Comparison of ENCODE assay signal across 27 cellular contexts in the genomic region with DNA sequence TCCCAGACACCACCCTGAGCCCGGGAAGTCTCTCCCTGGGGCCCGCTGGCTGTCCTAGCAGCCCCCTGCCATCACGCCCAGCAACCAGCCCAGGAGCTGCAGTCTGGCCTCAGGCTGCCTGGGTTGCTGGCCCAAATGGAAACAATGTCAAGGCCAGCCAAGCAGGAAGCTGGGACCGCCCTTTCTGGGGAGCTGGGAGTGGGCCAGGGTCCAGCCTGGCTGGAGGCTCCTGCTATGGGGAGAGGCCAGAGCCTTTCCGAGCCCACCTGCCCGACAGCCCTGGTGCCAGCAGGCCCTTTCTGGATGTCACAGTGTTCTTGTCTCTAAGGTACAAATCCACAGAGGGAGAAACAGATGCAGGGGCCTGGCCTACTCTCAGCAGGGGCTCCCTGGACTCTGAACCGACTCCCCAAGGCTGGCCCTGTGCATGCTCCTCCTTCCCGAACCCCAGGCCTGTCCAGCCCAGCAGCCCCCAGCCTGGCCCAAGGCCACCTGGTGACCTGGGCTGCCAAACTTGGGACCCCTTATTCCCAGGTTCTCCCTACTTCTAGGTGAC. TPM values are rescaled to one million over a fixed set of nuclear protein-coding genes. Genes with fewer than 3 reads are reported as not detected.
DNase-seq lines count a peak whose midpoint lies in the region; ATAC-seq, FAIRE-seq and TF ChIP-seq lines count a peak whose summit lies in the region.
"Had no signal": no experiment of that assay in that cellular context is flagged by ENCODE, and none has a peak within 500 bp of the region (broad histone marks: within the 10 kb centered on the region; RNA-seq: fewer than 3 reads in every experiment).

No MANE protein-coding gene starts in this region.

- H2AFZ ChIP-seq in HepG2 (ENCODE audit: low read length) (no peak overlapping the region), neural progenitor cell (replicated peaks) (no peak overlapping the region)
- H2AFZ ChIP-seq: PC-9 had no signal

- CTCF ChIA-PET in activated CD8-positive, alpha-beta memory T cell treated with anti-CD3 and anti-CD28 coated beads, Interleukin-2, amount 10 ng/mL, durations not matched to agents 7 days and 5 days (lab: Charles Lee): no interaction called here
- CTCF ChIA-PET in HepG2 (lab: Yijun Ruan, JAX; ENCODE audit: low intra/inter-chr PET ratio, low total read pairs): no interaction called here
- CTCF ChIA-PET in CD4-positive, alpha-beta memory T cell (lab: Charles Lee; ENCODE audit: partially characterized antibody): no interaction called here

- no peak for FAIRE-seq in HepG2 (lab: Jason Lieb, UNC)

- peaks cover 14% of the 10 kb centered on the region for H3K27me3 Mint-ChIP-seq in activated CD8-positive, alpha-beta memory T cell treated with anti-CD3 and anti-CD28 coated beads, Interleukin-2, amount 10 ng/mL, durations not matched to agents 7 days and 5 days
- peaks cover 35% of the 10 kb centered on the region for H3K27me3 Mint-ChIP-seq in neural progenitor cell (ENCODE audit: insufficient read depth, low read depth)
- peaks cover 4 to 13% of the 10 kb centered on the region in 2 donors for H3K27me3 Mint-ChIP-seq in CD4-positive, alpha-beta memory T cell

- no peak overlapping the region for H3K27ac ChIP-seq in HepG2 (ENCODE audit: extremely low read length, insufficient read depth, low read length)
- no peak overlapping the region for H3K27ac ChIP-seq in testis
- H3K27ac ChIP-seq in neural progenitor cell: no peak overlapping the region
- H3K27ac ChIP-seq in CD4-positive, alpha-beta memory T cell (ENCODE audit: low read depth, low read length): no peak overlapping the region
- H3K27ac ChIP-seq: HL-60, PC-9, RWPE1 had no signal

- H3K4me2 ChIP-seq in HepG2 (ENCODE audit: low read depth, low read length) (peak overlapping the region; percentile 25), neural progenitor cell (no peak overlapping the region)
- H3K4me2 ChIP-seq: PC-9, SK-N-SH had no signal

- no peak for TF ChIP-seq EP300 in HepG2 (IDR thresholded peaks at IDR 0.05; ENCODE audit: low read depth in 2 of 2, low read length in 2 of 2)
- TF ChIP-seq EP300 in HepG2 (CRISPR knock-in tag; IDR thresholded peaks at IDR 0.05; ENCODE audit: borderline replicate concordance): no peak

- WGBS in HepG2 (ENCODE audit: low lambda C conversion rate): no CpG with 5 or more reads among the region's 8 CpGs
- WGBS in testis, 2 donors: 32 to 54% methylated on average over 4 to 8 of the region's 8 CpGs

- POLR2A ChIA-PET in HepG2 (lab: Yijun Ruan, JAX): interaction anchor here (2.0 kb wide), 1 partner anchor 49 kb away, joined by 11 read pairs; a partner anchor contains a TSS
- POLR2A ChIA-PET in CD4-positive, alpha-beta memory T cell (lab: Charles Lee; ENCODE audit: partially characterized antibody): no interaction called here

- H3K4me3 ChIP-seq in HepG2 (replicated peaks in 1 of 3; ENCODE audit: insufficient read depth in 1 of 3, low read depth in 2 of 3, low read length in 3 of 3): peak overlapping the region in 1 of 3 experiments; percentile 21; a peak in 1 of 6 replicates
- H3K4me3 ChIP-seq in testis: no peak overlapping the region
- H3K4me3 ChIP-seq in neural progenitor cell: no peak overlapping the region
- H3K4me3 ChIP-seq in CD4-positive, alpha-beta memory T cell (ENCODE audit: low read length in 2 of 2): no peak overlapping the region
- H3K4me3 ChIP-seq: PC-9 had no signal

- H3K9ac ChIP-seq in HepG2 (ENCODE audit: insufficient read depth, low read depth, low read length): no peak overlapping the region
- H3K9ac ChIP-seq in neural progenitor cell: no peak overlapping the region
- H3K9ac ChIP-seq: SK-N-SH had no signal

- peaks cover 21% of the 10 kb centered on the region for H3F3A ChIP-seq in neural progenitor cell (ENCODE audit: low read depth)

- peaks cover 16% of the 10 kb centered on the region for H3K9me3 Mint-ChIP-seq in activated CD8-positive, alpha-beta memory T cell treated with anti-CD3 and anti-CD28 coated beads, Interleukin-2, amount 10 ng/mL, durations not matched to agents 7 days and 5 days (ENCODE audit: low read depth)
- H3K9me3 Mint-ChIP-seq in neural progenitor cell: peaks cover 13% of the 10 kb centered on the region
- H3K9me3 Mint-ChIP-seq in CD4-positive, alpha-beta memory T cell: peaks cover 0 to 5% (median 2%) of the 10 kb centered on the region in 8 donors
- H3K9me3 Mint-ChIP-seq: CD8-positive, alpha-beta memory T cell had no signal

- peaks cover 6 to 21% of the 10 kb centered on the region in 2 experiments; a peak in 4 of 5 replicates for H3K27me3 ChIP-seq in HepG2 (ENCODE audit: control insufficient read depth in 1 of 2, insufficient read depth in 2 of 2, low read length in 2 of 2)
- no peaks in the 10 kb centered on the region for H3K27me3 ChIP-seq in testis
- H3K27me3 ChIP-seq in neural progenitor cell: peaks cover 57% of the 10 kb centered on the region
- no peaks in the 10 kb centered on the region for H3K27me3 ChIP-seq in CD4-positive, alpha-beta memory T cell (ENCODE audit: insufficient read depth, low read length)

- intact Hi-C loops in HepG2 (cut with micrococcal nuclease; ENCODE audit: unreplicated experiment) (loop anchor here (5.0 to 10.0 kb wide), 2 partner anchors 49 to 77 kb away; a partner anchor contains a TSS), testis (cut with DNase I; ENCODE audit: low total_unique reads) (no loop called here)
- intact Hi-C loops in CD4-positive, alpha-beta memory T cell (cut with micrococcal nuclease): no loop called here

- no peak overlapping the region for H3K4me3 Mint-ChIP-seq in activated CD8-positive, alpha-beta memory T cell treated with anti-CD3 and anti-CD28 coated beads, Interleukin-2, amount 10 ng/mL, durations not matched to agents 7 days and 5 days
- H3K4me3 Mint-ChIP-seq in neural progenitor cell: no peak overlapping the region
- no peak overlapping the region for H3K4me3 Mint-ChIP-seq in CD4-positive, alpha-beta memory T cell
- H3K4me3 Mint-ChIP-seq: CD8-positive, alpha-beta memory T cell; H9; HFFc6 had no signal

- H3K4me1 Mint-ChIP-seq in activated CD8-positive, alpha-beta memory T cell treated with anti-CD3 and anti-CD28 coated beads, Interleukin-2, amount 10 ng/mL, durations not matched to agents 7 days and 5 days: no peaks in the 10 kb centered on the region
- peaks cover 14% of the 10 kb centered on the region for H3K4me1 Mint-ChIP-seq in neural progenitor cell
- H3K4me1 Mint-ChIP-seq in CD4-positive, alpha-beta memory T cell: peaks cover 0 to 13% (median 5%) of the 10 kb centered on the region in 4 donors

- H3K79me2 ChIP-seq in HepG2 (ENCODE audit: insufficient read depth, low read length) (no peaks in the 10 kb centered on the region), neural progenitor cell (ENCODE audit: low read depth) (no peaks in the 10 kb centered on the region)

- in situ Hi-C loops in GM13976 (cut with MboI; ENCODE audit: low sequenced_read_pairs, unreplicated experiment): no loop called here
- in situ Hi-C loops in HepG2 (cut with HindIII; ENCODE audit: extremely low pct_ligation_motif_present, low pct_unique_long_range_greater_than_20kb): no loop called here

- no peak for ATAC-seq in activated CD8-positive, alpha-beta memory T cell treated with anti-CD3 and anti-CD28 coated beads, Interleukin-2, amount 10 ng/mL, durations not matched to agents 7 days and 5 days
- peak; percentile 28 for ATAC-seq in HepG2
- no peak for ATAC-seq in HG03025 (IDR thresholded peaks at IDR 0.05; ENCODE audit: low FRiP score, unreplicated experiment)

- H3K4me1 ChIP-seq in HepG2 (ENCODE audit: insufficient read depth, low read length) (peaks cover 40% of the 10 kb centered on the region), testis (peaks cover 15% of the 10 kb centered on the region), neural progenitor cell (peaks cover 3% of the 10 kb centered on the region)
- H3K4me1 ChIP-seq in CD4-positive, alpha-beta memory T cell (ENCODE audit: insufficient read depth, low read length): no peaks in the 10 kb centered on the region

- H3K36me3 ChIP-seq in HepG2 (replicated peaks in 1 of 2; ENCODE audit: control insufficient read depth in 1 of 2, insufficient read depth in 2 of 2, low read length in 2 of 2) (no peaks in the 10 kb centered on the region), testis (ENCODE audit: low read depth, missing control alignments) (no peaks in the 10 kb centered on the region), neural progenitor cell (no peaks in the 10 kb centered on the region)
- no peaks in the 10 kb centered on the region for H3K36me3 ChIP-seq in CD4-positive, alpha-beta memory T cell (ENCODE audit: insufficient read depth, low read length)

- peaks cover 5% of the 10 kb centered on the region for H3K36me3 Mint-ChIP-seq in activated CD8-positive, alpha-beta memory T cell treated with anti-CD3 and anti-CD28 coated beads, Interleukin-2, amount 10 ng/mL, durations not matched to agents 7 days and 5 days
- peaks cover 6% of the 10 kb centered on the region for H3K36me3 Mint-ChIP-seq in neural progenitor cell
- H3K36me3 Mint-ChIP-seq in CD4-positive, alpha-beta memory T cell: no peaks in the 10 kb centered on the region
- H3K36me3 Mint-ChIP-seq: CD8-positive, alpha-beta memory T cell had no signal

- 0 out of 2 replicates have a peak, but pooled peaks cover 2% of the 10 kb centered on the region for H4K20me1 ChIP-seq in HepG2 (ENCODE audit: insufficient read depth, low read length)
- H4K20me1 ChIP-seq in neural progenitor cell (ENCODE audit: low read depth): no peaks in the 10 kb centered on the region

- DNase-seq in activated CD8-positive, alpha-beta memory T cell treated with anti-CD3 and anti-CD28 coated beads for 24 hours: peak; percentile 49
- DNase-seq in activated CD8-positive, alpha-beta memory T cell treated with anti-CD3 and anti-CD28 coated beads, Interleukin-2, amount 10 ng/mL, durations not matched to agents 7 days and 5 days: no peak
- DNase-seq in GM13976 (ENCODE audit: low spot score): peak; percentile 32
- no peak for DNase-seq in HepG2 (ENCODE audit: low spot score)
- peak; percentile 54 for DNase-seq in testis
- no peak for DNase-seq in neural progenitor cell (ENCODE audit: low spot score)
- no peak for DNase-seq in CD4-positive, alpha-beta memory T cell
- DNase-seq: AML-193; Calu3; CD8-positive, alpha-beta memory T cell; GDM1; H9; HFFc6; KG1; NCI-H1092 treated with DMSO at 0.1 percent for 48 hours; NCI-H1436 treated with DMSO at 0.1 percent for 48 hours; NCI-H2029; NCI-H2227 treated with DMSO at 0.1 percent for 48 hours; NCI-H510A treated with DMSO at 0.1 percent for 48 hours; NCI-H748 treated with DMSO at 0.1 percent for 48 hours; PC-9; SIG-M5; SK-N-SH had no signal

- H3K9me3 ChIP-seq in HepG2 (ENCODE audit: low read length): peaks cover 7% of the 10 kb centered on the region; the same call in 1 of the 2 replicates
- no peaks in the 10 kb centered on the region for H3K9me3 ChIP-seq in testis
- no peaks in the 10 kb centered on the region for H3K9me3 ChIP-seq in neural progenitor cell (ENCODE audit: low read depth)
- no peaks in the 10 kb centered on the region for H3K9me3 ChIP-seq in CD4-positive, alpha-beta memory T cell (ENCODE audit: control insufficient read depth in 1 of 2, low read length in 2 of 2)
- H3K9me3 ChIP-seq: SK-N-SH had no signal

- no peak for TF ChIP-seq RAD21 in HepG2 (CRISPR knock-in tag; IDR thresholded peaks at IDR 0.05)

- no peak overlapping the region for H3K27ac Mint-ChIP-seq in activated CD8-positive, alpha-beta memory T cell treated with anti-CD3 and anti-CD28 coated beads, Interleukin-2, amount 10 ng/mL, durations not matched to agents 7 days and 5 days
- no peak overlapping the region for H3K27ac Mint-ChIP-seq in neural progenitor cell
- H3K27ac Mint-ChIP-seq in CD4-positive, alpha-beta memory T cell: no peak overlapping the region
- H3K27ac Mint-ChIP-seq: H9, HFFc6 had no signal

- no TSS peak for BruUV-seq in HepG2 (replicated peaks; lab: Mats Ljungman, UMichigan)

- TF ChIP-seq CTCF in GM13976 (IDR thresholded peaks at IDR 0.05; ENCODE audit: borderline replicate concordance, control extremely low read depth, extremely low read depth, insufficient read depth, missing control alignments) (no peak), HepG2 (CRISPR knock-in tag; IDR thresholded peaks at IDR 0.05) (no peak), testis (IDR thresholded peaks at IDR 0.05) (no peak), neural progenitor cell (IDR thresholded peaks at IDR 0.05) (no peak)

- TF ChIP-seq POLR2A in HepG2 (IDR thresholded peaks at IDR 0.05; ENCODE audit: insufficient read depth in 1 of 2, low read depth in 2 of 2, low read length in 2 of 2) (no peak), testis (IDR thresholded peaks at IDR 0.05) (no peak)

RNA-seq across cellular contexts. Expression of a gene that starts 1.2 kb away (rescaled TPM):
- total RNA-seq in activated CD8-positive, alpha-beta memory T cell treated with anti-CD3 and anti-CD28 coated beads, Interleukin-2, amount 10 ng/mL, durations not matched to agents 7 days and 5 days: under 1 TPM in 1 of 2 experiments, not detected in 1; 0.58 TPM
- total RNA-seq in HepG2 (2016; rRNA removed; fragmentation: Illumina TruSeq; extraction: Trizol) (not detected in 2 replicates), testis (10 to 100 TPM; 17.2 to 18.8 TPM), neural progenitor cell (ENCODE audit: low replicate concordance) (0.19 and 0.31 TPM in 2 replicates)
- not detected in 2 replicates for total RNA-seq in HepG2 (2016; cell fraction: cytosol; rRNA removed; fragmentation: Illumina TruSeq; extraction: Trizol; ENCODE audit: low read depth)
- total RNA-seq in HepG2 (2016; cell fraction: insoluble cytoplasmic fraction; rRNA removed; fragmentation: Illumina TruSeq; extraction: Trizol): not detected in 2 replicates
- not detected in 2 replicates for total RNA-seq in HepG2 (2016; cell fraction: membrane; rRNA removed; fragmentation: Illumina TruSeq; extraction: Trizol)
- total RNA-seq in HepG2 (2016; cell fraction: nucleus; rRNA removed; fragmentation: Illumina TruSeq; extraction: Trizol): not detected in 2 replicates
- polyA plus RNA-seq in HepG2 (2011; rRNA removed) (0.48 and 1.6 TPM in 2 replicates), testis (ENCODE audit: insufficient read depth, low read depth, low replicate concordance) (36.4 TPM)
- polyA plus RNA-seq in HepG2 (2011; cell fraction: cytosol; rRNA removed): 0.54 and 0.78 TPM in 2 replicates
- 3.3 and 4.7 TPM in 2 replicates for polyA plus RNA-seq in HepG2 (2011; cell fraction: nucleus; rRNA removed)
- 0.37 and 0.43 TPM in 2 replicates for polyA plus RNA-seq in HepG2 (2012)
- polyA plus RNA-seq in HepG2 (2016; cell fraction: cytosol; fragmentation: Illumina TruSeq; extraction: Trizol; ENCODE audit: low read depth): not detected in 2 replicates
- polyA plus RNA-seq in HepG2 (2016; cell fraction: insoluble cytoplasmic fraction; fragmentation: Illumina TruSeq; extraction: Trizol; ENCODE audit: low read depth): not detected in 2 replicates
- not detected in 2 replicates for polyA plus RNA-seq in HepG2 (2016; cell fraction: membrane; fragmentation: Illumina TruSeq; extraction: Trizol; ENCODE audit: low read depth)
- not detected in 2 replicates for polyA plus RNA-seq in HepG2 (2016; cell fraction: nucleus; fragmentation: Illumina TruSeq; extraction: Trizol; ENCODE audit: insufficient read depth, low read depth)
- 0.72 TPM in 1 of 2 replicates, not detected in the other for polyA minus RNA-seq in HepG2 (2011; rRNA and poly(A)+ RNA removed; ENCODE audit: low replicate concordance)
- 1.3 TPM in 1 of 2 replicates, not detected in the other for polyA minus RNA-seq in HepG2 (2011; cell fraction: cytosol; rRNA and poly(A)+ RNA removed)
- polyA minus RNA-seq in HepG2 (2011; cell fraction: nucleus; rRNA and poly(A)+ RNA removed): 0.39 and 0.62 TPM in 2 replicates
- under 1 TPM; 0.67 to 0.90 TPM for total RNA-seq in CD4-positive, alpha-beta memory T cell
- polyA plus RNA-seq in CD4-positive, alpha-beta memory T cell: 1 to 10 TPM; 5.5 to 8.1 TPM
- total RNA-seq: A172, HFFc6 had no signal

RNA-seq across cellular contexts. Expression of a gene that starts 47.4 kb away (rescaled TPM):
- total RNA-seq in activated CD8-positive, alpha-beta memory T cell treated with anti-CD3 and anti-CD28 coated beads, Interleukin-2, amount 10 ng/mL, durations not matched to agents 7 days and 5 days: 10 to 100 TPM; 22.4 to 26.2 TPM
- total RNA-seq in HepG2 (2016; rRNA removed; fragmentation: Illumina TruSeq; extraction: Trizol): 14.1 and 16.8 TPM in 2 replicates
- total RNA-seq in HepG2 (2016; cell fraction: cytosol; rRNA removed; fragmentation: Illumina TruSeq; extraction: Trizol; ENCODE audit: low read depth): 3.3 and 4.6 TPM in 2 replicates
- 14.4 and 15.6 TPM in 2 replicates for total RNA-seq in HepG2 (2016; cell fraction: insoluble cytoplasmic fraction; rRNA removed; fragmentation: Illumina TruSeq; extraction: Trizol)
- 9.8 and 9.9 TPM in 2 replicates for total RNA-seq in HepG2 (2016; cell fraction: membrane; rRNA removed; fragmentation: Illumina TruSeq; extraction: Trizol)
- total RNA-seq in HepG2 (2016; cell fraction: nucleus; rRNA removed; fragmentation: Illumina TruSeq; extraction: Trizol): 8.9 and 10.7 TPM in 2 replicates
- polyA plus RNA-seq in HepG2 (2011; rRNA removed): 22.1 and 29.5 TPM in 2 replicates
- 24.7 and 29.1 TPM in 2 replicates for polyA plus RNA-seq in HepG2 (2011; cell fraction: cytosol; rRNA removed)
- 72.9 and 75.2 TPM in 2 replicates for polyA plus RNA-seq in HepG2 (2011; cell fraction: nucleus; rRNA removed)
- 22.4 and 26.9 TPM in 2 replicates for polyA plus RNA-seq in HepG2 (2012)
- polyA plus RNA-seq in HepG2 (2016; cell fraction: cytosol; fragmentation: Illumina TruSeq; extraction: Trizol; ENCODE audit: low read depth): 4.6 and 4.8 TPM in 2 replicates
- 20.7 and 24.0 TPM in 2 replicates for polyA plus RNA-seq in HepG2 (2016; cell fraction: insoluble cytoplasmic fraction; fragmentation: Illumina TruSeq; extraction: Trizol; ENCODE audit: low read depth)
- 11.7 and 12.0 TPM in 2 replicates for polyA plus RNA-seq in HepG2 (2016; cell fraction: membrane; fragmentation: Illumina TruSeq; extraction: Trizol; ENCODE audit: low read depth)
- 24.3 and 25.8 TPM in 2 replicates for polyA plus RNA-seq in HepG2 (2016; cell fraction: nucleus; fragmentation: Illumina TruSeq; extraction: Trizol; ENCODE audit: insufficient read depth, low read depth)
- polyA minus RNA-seq in HepG2 (2011; rRNA and poly(A)+ RNA removed; ENCODE audit: low replicate concordance): 3.8 and 32.9 TPM in 2 replicates
- polyA minus RNA-seq in HepG2 (2011; cell fraction: cytosol; rRNA and poly(A)+ RNA removed): 16.2 and 16.4 TPM in 2 replicates
- 5.8 and 7.5 TPM in 2 replicates for polyA minus RNA-seq in HepG2 (2011; cell fraction: nucleus; rRNA and poly(A)+ RNA removed)
- total RNA-seq in testis: 10 to 100 TPM; 20.9 to 25.1 TPM
- 16.5 TPM for polyA plus RNA-seq in testis (ENCODE audit: insufficient read depth, low read depth, low replicate concordance)
- total RNA-seq in neural progenitor cell (ENCODE audit: low replicate concordance): 10.0 and 29.6 TPM in 2 replicates
- 10 to 100 TPM; 26.5 to 27.2 TPM for total RNA-seq in CD4-positive, alpha-beta memory T cell
- polyA plus RNA-seq in CD4-positive, alpha-beta memory T cell: 10 to 100 TPM; 21.4 to 23.5 TPM

Comparison
In these comparisons a context has a peak if more than half of its experiments do, and no peak if none do; other contexts are left out.
1. DNase-seq: peak in activated CD8-positive, alpha-beta memory T cell treated with anti-CD3 and anti-CD28 coated beads for 24 hours (single experiment), GM13976 (single experiment) and testis (single experiment); none in activated CD8-positive, alpha-beta memory T cell treated with anti-CD3 and anti-CD28 coated beads, Interleukin-2, amount 10 ng/mL, durations not matched to agents 7 days and 5 days (single experiment), HepG2 (single experiment), neural progenitor cell (single experiment) and CD4-positive, alpha-beta memory T cell (0 of 5).
2. RNA of a gene that starts 1.2 kb away (total RNA-seq): 17.2 to 18.8 TPM in testis; 0.67 to 0.90 TPM in CD4-positive, alpha-beta memory T cell, 0.58 TPM in activated CD8-positive, alpha-beta memory T cell treated with anti-CD3 and anti-CD28 coated beads, Interleukin-2, amount 10 ng/mL, durations not matched to agents 7 days and 5 days, 0.19 to 0.31 TPM in neural progenitor cell and not detected in HepG2; every median in the first group is over 4 times any median in the second.